Comparison of ENCODE assay signal across 1 cellular context in genomic region chr11:68309621-68310185, GRCh38.
A peak's percentile ranks its signal among the peaks of the same experiment; 100 is the strongest.
TF ChIP-seq lines count a peak whose summit lies in the region.

No MANE protein-coding gene starts in this region.

TF ChIP-seq in HepG2, 621 proteins besides CTCF, POLR2A, EP300 and RAD21 (continued from another document and continues in another):
- TF ChIP-seq ZSCAN5A (CRISPR knock-in tag; IDR thresholded peaks at IDR 0.05; ENCODE audit: borderline replicate concordance), result peak; percentile 49; the same call in 1 of the 2 replicates
- no peak for TF ChIP-seq AKNA (CRISPR knock-in tag; IDR thresholded peaks at IDR 0.05; ENCODE audit: borderline replicate concordance)
- no peak for TF ChIP-seq ATF1 (CRISPR knock-in tag; IDR thresholded peaks at IDR 0.05)
- TF ChIP-seq SYNCRIP (IDR thresholded peaks at IDR 0.05; ENCODE audit: insufficient read depth, low read depth, low read length), result no peak
- TF ChIP-seq, protein P1, sequence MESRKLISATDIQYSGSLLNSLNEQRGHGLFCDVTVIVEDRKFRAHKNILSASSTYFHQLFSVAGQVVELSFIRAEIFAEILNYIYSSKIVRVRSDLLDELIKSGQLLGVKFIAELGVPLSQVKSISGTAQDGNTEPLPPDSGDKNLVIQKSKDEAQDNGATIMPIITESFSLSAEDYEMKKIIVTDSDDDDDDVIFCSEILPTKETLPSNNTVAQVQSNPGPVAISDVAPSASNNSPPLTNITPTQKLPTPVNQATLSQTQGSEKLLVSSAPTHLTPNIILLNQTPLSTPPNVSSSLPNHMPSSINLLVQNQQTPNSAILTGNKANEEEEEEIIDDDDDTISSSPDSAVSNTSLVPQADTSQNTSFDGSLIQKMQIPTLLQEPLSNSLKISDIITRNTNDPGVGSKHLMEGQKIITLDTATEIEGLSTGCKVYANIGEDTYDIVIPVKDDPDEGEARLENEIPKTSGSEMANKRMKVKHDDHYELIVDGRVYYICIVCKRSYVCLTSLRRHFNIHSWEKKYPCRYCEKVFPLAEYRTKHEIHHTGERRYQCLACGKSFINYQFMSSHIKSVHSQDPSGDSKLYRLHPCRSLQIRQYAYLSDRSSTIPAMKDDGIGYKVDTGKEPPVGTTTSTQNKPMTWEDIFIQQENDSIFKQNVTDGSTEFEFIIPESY (CRISPR knock-in tag; IDR thresholded peaks at IDR 0.05), result no peak
- no peak for TF ChIP-seq ZNF512 (CRISPR knock-in tag; IDR thresholded peaks at IDR 0.05)
- no peak for TF ChIP-seq ZNF44 (CRISPR knock-in tag; IDR thresholded peaks at IDR 0.05)
- no peak for TF ChIP-seq ZNF230 (CRISPR knock-in tag; IDR thresholded peaks at IDR 0.05)
- TF ChIP-seq POLR2AphosphoS2 (IDR thresholded peaks at IDR 0.05; ENCODE audit: low read depth, low read length), result no peak; the same call in 1 of the 2 replicates
- TF ChIP-seq KDM4B (CRISPR knock-in tag; IDR thresholded peaks at IDR 0.05), result no peak
- TF ChIP-seq TBP (CRISPR knock-in tag; IDR thresholded peaks at IDR 0.05), result no peak
- TF ChIP-seq GTF3A (CRISPR knock-in tag; conservative IDR thresholded peaks at IDR 0.05), result no peak
- TF ChIP-seq STAG1 (CRISPR knock-in tag; IDR thresholded peaks at IDR 0.05), result peak; percentile 7; the same call in 1 of the 2 replicates
- peak; percentile 51; the same call in 1 of the 2 replicates for TF ChIP-seq HNF4G (IDR thresholded peaks at IDR 0.05; ENCODE audit: borderline replicate concordance, low read depth, low read length)
- no peak for TF ChIP-seq HNF4G (CRISPR knock-in tag; IDR thresholded peaks at IDR 0.05; ENCODE audit: borderline replicate concordance, low read depth)
- TF ChIP-seq NBN (conservative IDR thresholded peaks at IDR 0.05), result no peak
- TF ChIP-seq ZNF546 (CRISPR knock-in tag; conservative IDR thresholded peaks at IDR 0.05), result no peak
- no peak for TF ChIP-seq BRF2 (CRISPR knock-in tag; IDR thresholded peaks at IDR 0.05)
- no peak for TF ChIP-seq SMAD1 (CRISPR knock-in tag; IDR thresholded peaks at IDR 0.05; ENCODE audit: borderline replicate concordance, low read depth)
- no peak for TF ChIP-seq ZNF670 (CRISPR knock-in tag; IDR thresholded peaks at IDR 0.05; ENCODE audit: borderline replicate concordance)
- TF ChIP-seq MXD4 (CRISPR knock-in tag; IDR thresholded peaks at IDR 0.05), result no peak
- TF ChIP-seq ZNF136 (CRISPR knock-in tag; IDR thresholded peaks at IDR 0.05; ENCODE audit: low read depth), result no peak
- peak; percentile 76 for TF ChIP-seq KDM6A (CRISPR knock-in tag; IDR thresholded peaks at IDR 0.05; ENCODE audit: low read depth)
- TF ChIP-seq MTA1 (CRISPR knock-in tag; IDR thresholded peaks at IDR 0.05; ENCODE audit: borderline replicate concordance), result no peak
- no peak for TF ChIP-seq ISX (CRISPR knock-in tag; conservative IDR thresholded peaks at IDR 0.05)
- TF ChIP-seq ZNF276 (CRISPR knock-in tag; IDR thresholded peaks at IDR 0.05; ENCODE audit: low read depth), result no peak
- TF ChIP-seq NFE2L1 (CRISPR knock-in tag; IDR thresholded peaks at IDR 0.05; ENCODE audit: borderline replicate concordance), result no peak
- peak; percentile 26; the same call in 1 of the 2 replicates for TF ChIP-seq CHD4 (IDR thresholded peaks at IDR 0.05; ENCODE audit: borderline replicate concordance, low read length)
- TF ChIP-seq, protein P2, sequence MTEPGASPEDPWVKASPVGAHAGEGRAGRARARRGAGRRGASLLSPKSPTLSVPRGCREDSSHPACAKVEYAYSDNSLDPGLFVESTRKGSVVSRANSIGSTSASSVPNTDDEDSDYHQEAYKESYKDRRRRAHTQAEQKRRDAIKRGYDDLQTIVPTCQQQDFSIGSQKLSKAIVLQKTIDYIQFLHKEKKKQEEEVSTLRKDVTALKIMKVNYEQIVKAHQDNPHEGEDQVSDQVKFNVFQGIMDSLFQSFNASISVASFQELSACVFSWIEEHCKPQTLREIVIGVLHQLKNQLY (CRISPR knock-in tag; IDR thresholded peaks at IDR 0.05), result no peak
- no peak for TF ChIP-seq NFIB (CRISPR knock-in tag; IDR thresholded peaks at IDR 0.05; ENCODE audit: borderline replicate concordance)
- no peak for TF ChIP-seq TCF7L2 (IDR thresholded peaks at IDR 0.05; ENCODE audit: low read depth, low read length)
- TF ChIP-seq HNF4A (CRISPR knock-in tag; IDR thresholded peaks at IDR 0.05), result peak; percentile 74
- peak; percentile 27; the same call in 1 of the 2 replicates for TF ChIP-seq MYC (CRISPR knock-in tag; IDR thresholded peaks at IDR 0.05; ENCODE audit: borderline replicate concordance)
- peak; percentile 49; the same call in 1 of the 2 replicates for TF ChIP-seq NCOR1 (IDR thresholded peaks at IDR 0.05; ENCODE audit: borderline replicate concordance, low read length)
- TF ChIP-seq ZNF296 (CRISPR knock-in tag; conservative IDR thresholded peaks at IDR 0.05), result no peak
- TF ChIP-seq CHD2 (IDR thresholded peaks at IDR 0.05; ENCODE audit: low read depth, low read length), result no peak
- TF ChIP-seq, protein P3, sequence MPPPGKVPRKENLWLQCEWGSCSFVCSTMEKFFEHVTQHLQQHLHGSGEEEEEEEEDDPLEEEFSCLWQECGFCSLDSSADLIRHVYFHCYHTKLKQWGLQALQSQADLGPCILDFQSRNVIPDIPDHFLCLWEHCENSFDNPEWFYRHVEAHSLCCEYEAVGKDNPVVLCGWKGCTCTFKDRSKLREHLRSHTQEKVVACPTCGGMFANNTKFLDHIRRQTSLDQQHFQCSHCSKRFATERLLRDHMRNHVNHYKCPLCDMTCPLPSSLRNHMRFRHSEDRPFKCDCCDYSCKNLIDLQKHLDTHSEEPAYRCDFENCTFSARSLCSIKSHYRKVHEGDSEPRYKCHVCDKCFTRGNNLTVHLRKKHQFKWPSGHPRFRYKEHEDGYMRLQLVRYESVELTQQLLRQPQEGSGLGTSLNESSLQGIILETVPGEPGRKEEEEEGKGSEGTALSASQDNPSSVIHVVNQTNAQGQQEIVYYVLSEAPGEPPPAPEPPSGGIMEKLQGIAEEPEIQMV (CRISPR knock-in tag; IDR thresholded peaks at IDR 0.05; ENCODE audit: low read depth), result no peak
- no peak for TF ChIP-seq ZNF350 (CRISPR knock-in tag; IDR thresholded peaks at IDR 0.05; ENCODE audit: borderline replicate concordance, low read depth)
- TF ChIP-seq, protein P4, sequence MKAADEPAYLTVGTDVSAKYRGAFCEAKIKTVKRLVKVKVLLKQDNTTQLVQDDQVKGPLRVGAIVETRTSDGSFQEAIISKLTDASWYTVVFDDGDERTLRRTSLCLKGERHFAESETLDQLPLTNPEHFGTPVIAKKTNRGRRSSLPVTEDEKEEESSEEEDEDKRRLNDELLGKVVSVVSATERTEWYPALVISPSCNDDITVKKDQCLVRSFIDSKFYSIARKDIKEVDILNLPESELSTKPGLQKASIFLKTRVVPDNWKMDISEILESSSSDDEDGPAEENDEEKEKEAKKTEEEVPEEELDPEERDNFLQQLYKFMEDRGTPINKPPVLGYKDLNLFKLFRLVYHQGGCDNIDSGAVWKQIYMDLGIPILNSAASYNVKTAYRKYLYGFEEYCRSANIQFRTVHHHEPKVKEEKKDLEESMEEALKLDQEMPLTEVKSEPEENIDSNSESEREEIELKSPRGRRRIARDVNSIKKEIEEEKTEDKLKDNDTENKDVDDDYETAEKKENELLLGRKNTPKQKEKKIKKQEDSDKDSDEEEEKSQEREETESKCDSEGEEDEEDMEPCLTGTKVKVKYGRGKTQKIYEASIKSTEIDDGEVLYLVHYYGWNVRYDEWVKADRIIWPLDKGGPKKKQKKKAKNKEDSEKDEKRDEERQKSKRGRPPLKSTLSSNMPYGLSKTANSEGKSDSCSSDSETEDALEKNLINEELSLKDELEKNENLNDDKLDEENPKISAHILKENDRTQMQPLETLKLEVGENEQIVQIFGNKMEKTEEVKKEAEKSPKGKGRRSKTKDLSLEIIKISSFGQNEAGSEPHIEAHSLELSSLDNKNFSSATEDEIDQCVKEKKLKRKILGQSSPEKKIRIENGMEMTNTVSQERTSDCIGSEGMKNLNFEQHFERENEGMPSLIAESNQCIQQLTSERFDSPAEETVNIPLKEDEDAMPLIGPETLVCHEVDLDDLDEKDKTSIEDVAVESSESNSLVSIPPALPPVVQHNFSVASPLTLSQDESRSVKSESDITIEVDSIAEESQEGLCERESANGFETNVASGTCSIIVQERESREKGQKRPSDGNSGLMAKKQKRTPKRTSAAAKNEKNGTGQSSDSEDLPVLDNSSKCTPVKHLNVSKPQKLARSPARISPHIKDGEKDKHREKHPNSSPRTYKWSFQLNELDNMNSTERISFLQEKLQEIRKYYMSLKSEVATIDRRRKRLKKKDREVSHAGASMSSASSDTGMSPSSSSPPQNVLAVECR (CRISPR knock-in tag; IDR thresholded peaks at IDR 0.05; ENCODE audit: borderline replicate concordance), result no peak
- TF ChIP-seq POLR2G (IDR thresholded peaks at IDR 0.05; ENCODE audit: low read depth, low read length), result peak; percentile 52; the same call in 1 of the 2 replicates
- TF ChIP-seq KLF12 (CRISPR knock-in tag; IDR thresholded peaks at IDR 0.05; ENCODE audit: borderline replicate concordance), result no peak
- TF ChIP-seq KDM5A (IDR thresholded peaks at IDR 0.05; ENCODE audit: borderline replicate concordance, low read length), result no peak
- TF ChIP-seq ZNF775 (CRISPR knock-in tag; IDR thresholded peaks at IDR 0.05; ENCODE audit: borderline replicate concordance), result no peak
- TF ChIP-seq MBD4 (IDR thresholded peaks at IDR 0.05; ENCODE audit: borderline replicate concordance, low read length), result no peak
- no peak for TF ChIP-seq ZNF335 (CRISPR knock-in tag; IDR thresholded peaks at IDR 0.05)
- TF ChIP-seq JDP2 (CRISPR knock-in tag; IDR thresholded peaks at IDR 0.05; ENCODE audit: borderline replicate concordance), result no peak
